ENCODE assay signal across 16 cellular contexts in the genomic region with DNA sequence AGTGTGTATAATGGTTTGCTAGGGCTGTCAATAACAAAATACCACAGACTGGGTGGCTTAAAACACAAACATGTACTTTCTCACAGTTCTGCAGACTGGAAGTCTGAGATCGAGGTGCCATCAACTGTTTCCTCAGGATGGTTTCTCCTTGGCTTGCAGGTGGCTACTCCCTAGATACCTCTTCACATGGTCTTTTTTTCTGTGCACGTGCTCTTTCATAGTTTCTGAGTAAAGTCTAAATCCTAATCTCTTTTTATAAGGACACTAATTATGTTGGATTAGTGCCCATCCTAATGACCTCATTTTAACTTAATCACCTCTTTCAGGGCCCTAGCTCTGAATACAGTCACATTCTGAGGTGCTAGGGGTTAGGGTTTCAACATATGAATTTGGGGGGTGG.
"Had no signal": no experiment of that assay in that cellular context is flagged by ENCODE, and none has a peak within 500 bp of the region (broad histone marks: within the 10 kb centered on the region; RNA-seq: fewer than 3 reads in every experiment).

No MANE protein-coding gene starts in this region.

- H3K4me3 ChIP-seq: esophagus squamous epithelium, gastroesophageal sphincter, mucosa of descending colon, sigmoid colon, skin epidermis, stomach had no signal

- H3K27me3 ChIP-seq: esophagus squamous epithelium, gastroesophageal sphincter, sigmoid colon, stomach had no signal

- H3K36me3 ChIP-seq: esophagus squamous epithelium, gastroesophageal sphincter, sigmoid colon, stomach had no signal

- DNase-seq: effector memory CD4-positive, alpha-beta T cell; esophagus squamous epithelium; foreskin fibroblast; glutamatergic neuron; islet precursor cell; mammary epithelial cell; mucosa of descending colon; naive thymus-derived CD8-positive, alpha-beta T cell; posterior cingulate gyrus; sigmoid colon; stimulated activated CD4-positive, alpha-beta T cell treated with anti-CD3 and anti-CD28 coated beads, Interleukin-12 subunit alpha, Interleukin-12 subunit beta, amount 100 ng/mL, for 4 hours; stimulated activated naive CD4-positive, alpha-beta T cell; stomach; trophoblast cell had no signal

- H3K4me3 Mint-ChIP-seq: naive thymus-derived CD8-positive, alpha-beta T cell had no signal

- H3K27ac ChIP-seq: esophagus squamous epithelium, gastroesophageal sphincter, sigmoid colon, skin epidermis, stomach had no signal

- H3K4me1 ChIP-seq: esophagus squamous epithelium, gastroesophageal sphincter, sigmoid colon, stomach had no signal

- H3K9me3 ChIP-seq: esophagus squamous epithelium, gastroesophageal sphincter, mucosa of descending colon, sigmoid colon, stomach had no signal
